In genomic region chr9:79609468-79610018, GRCh38 we compare ENCODE assay signal across 29 cellular contexts. TPM values are rescaled to one million over a fixed set of nuclear protein-coding genes. Genes with fewer than 3 reads are reported as not detected.
DNase-seq lines count a peak whose midpoint lies in the region; ATAC-seq, FAIRE-seq and TF ChIP-seq lines count a peak whose summit lies in the region.
"Had no signal": no experiment of that assay in that cellular context is flagged by ENCODE, and none has a peak within 500 bp of the region (broad histone marks: within the 10 kb centered on the region; RNA-seq: fewer than 3 reads in every experiment).

No MANE protein-coding gene starts in this region.

- H3K27me3 ChIP-seq in small intestine (ENCODE audit: control insufficient read depth in 2 of 2, insufficient read depth in 2 of 2, low read length in 2 of 2) (no peaks in the 10 kb centered on the region), heart left ventricle (no peaks in the 10 kb centered on the region), left lung (no peaks in the 10 kb centered on the region)
- H3K27me3 ChIP-seq: foreskin keratinocyte, hepatocyte, upper lobe of left lung had no signal

- peaks cover 54% of the 10 kb centered on the region for H3K27me3 Mint-ChIP-seq in brain
- H3K27me3 Mint-ChIP-seq in neural crest cell (ENCODE audit: low read depth): no peaks in the 10 kb centered on the region
- H3K27me3 Mint-ChIP-seq: activated naive CD8-positive, alpha-beta T cell treated with anti-CD3 and anti-CD28 coated beads, Interleukin-2, amount 10 ng/mL, durations not matched to agents 7 days and 5 days; naive thymus-derived CD8-positive, alpha-beta T cell had no signal

- H3K27ac ChIP-seq in small intestine (ENCODE audit: low read depth in 1 of 2, low read length in 1 of 2) (no peak overlapping the region), heart left ventricle (no peak overlapping the region), left lung (peak overlapping the region in 1 of 2 donors; percentile 83)
- H3K27ac ChIP-seq: foreskin keratinocyte, hepatocyte, prostate gland, RWPE1, upper lobe of left lung, VCaP had no signal

- H3K4me3 ChIP-seq in small intestine (ENCODE audit: low read depth in 1 of 2, low read length in 2 of 2): no peak overlapping the region
- no peak overlapping the region for H3K4me3 ChIP-seq in heart left ventricle
- no peak overlapping the region for H3K4me3 ChIP-seq in left lung
- H3K4me3 ChIP-seq: hepatocyte, prostate gland, upper lobe of left lung had no signal

- intact Hi-C loops in heart left ventricle (cut with DNase I): no loop called here
- intact Hi-C loops in left lung (cut with DNase I): no loop called here

- H3K4me1 Mint-ChIP-seq in brain (peaks cover 54% of the 10 kb centered on the region), neural crest cell (peaks cover 56% of the 10 kb centered on the region)

- H3K9me3 Mint-ChIP-seq in brain (peaks cover 7 to 18% (median 15%) of the 10 kb centered on the region in 5 experiments), neural crest cell (peaks cover 3% of the 10 kb centered on the region)
- H3K9me3 Mint-ChIP-seq: immature natural killer cell had no signal

- ATAC-seq in heart left ventricle (no peak), left lung (no peak)
- ATAC-seq: foreskin keratinocyte; left lobe of liver; naive thymus-derived CD8-positive, alpha-beta T cell had no signal

- no peak for TF ChIP-seq POLR2A in heart left ventricle (IDR thresholded peaks at IDR 0.05)

- peak overlapping the region in 3 of 5 experiments; percentile 34 to 89 (median 68) for H3K27ac Mint-ChIP-seq in brain
- H3K27ac Mint-ChIP-seq in neural crest cell (ENCODE audit: unreplicated experiment): peak overlapping the region; percentile 3
- H3K27ac Mint-ChIP-seq: activated naive CD8-positive, alpha-beta T cell treated with anti-CD3 and anti-CD28 coated beads, Interleukin-2, amount 10 ng/mL, durations not matched to agents 7 days and 5 days; T-helper 2 cell treated with Interferon-gamma antibody and Interleukin-4, amounts not matched to agents 5 μg/mL and 100 μg/mL, for 36 hours had no signal

- no peaks in the 10 kb centered on the region for H3K9me3 ChIP-seq in small intestine (ENCODE audit: control insufficient read depth, low read depth)
- peaks cover 0 to 15% (median 0%) of the 10 kb centered on the region in 12 donors for H3K9me3 ChIP-seq in heart left ventricle
- no peaks in the 10 kb centered on the region for H3K9me3 ChIP-seq in left lung
- H3K9me3 ChIP-seq: prostate gland, upper lobe of left lung had no signal

- DNase-seq in NCI-H82 (lab: John Stamatoyannopoulos, UW) (peak; percentile 24), NCI-H82 treated with DMSO at 0.1 percent for 48 hours (lab: John Stamatoyannopoulos, UW; ENCODE audit: unreplicated experiment) (no peak), neural crest cell (ENCODE audit: low read depth, low spot score) (no peak), small intestine (no peak), heart left ventricle (no peak), AG08395 (ENCODE audit: low spot score) (no peak), left lung (no peak)
- DNase-seq: 8988T; activated CD4-positive, alpha-beta T cell treated with anti-CD3 and anti-CD28 coated beads, Interleukin-2, amount 50 U/mL, for 48 hours; activated CD8-positive, alpha-beta memory T cell treated with anti-CD3 and anti-CD28 coated beads, Interleukin-2, amount 50 U/mL, for 48 hours; activated naive CD8-positive, alpha-beta T cell treated with anti-CD3 and anti-CD28 coated beads, Interleukin-2, amount 10 ng/mL, durations not matched to agents 7 days and 5 days; cerebellar nuclear complex; DMS79; erythroblast; immature natural killer cell; Kasumi-1; naive thymus-derived CD8-positive, alpha-beta T cell; NCI-H1694 treated with DMSO at 0.1 percent for 48 hours; stimulated activated CD4-positive, alpha-beta T cell treated with anti-CD3 and anti-CD28 coated beads, Interleukin-1b, Interleukin-23, amount 100 ng/mL, for 48 hours; upper lobe of left lung had no signal

- no peak for FAIRE-seq in small intestine (lab: Jason Lieb, UNC)

- H3K36me3 ChIP-seq in small intestine (ENCODE audit: control insufficient read depth in 2 of 2, insufficient read depth in 2 of 2, low read length in 2 of 2) (no peaks in the 10 kb centered on the region), heart left ventricle (no peaks in the 10 kb centered on the region), left lung (no peaks in the 10 kb centered on the region)
- H3K36me3 ChIP-seq: prostate gland, upper lobe of left lung had no signal

- H3K36me3 Mint-ChIP-seq in brain: peaks cover 26% of the 10 kb centered on the region
- peaks cover 17% of the 10 kb centered on the region for H3K36me3 Mint-ChIP-seq in neural crest cell (ENCODE audit: low read depth)

- H3K4me1 ChIP-seq in small intestine (ENCODE audit: control insufficient read depth in 2 of 2, insufficient read depth in 1 of 2, low read depth in 1 of 2, low read length in 1 of 2) (peaks cover 0 to 4% of the 10 kb centered on the region in 2 donors), heart left ventricle (peaks cover 0 to 52% (median 9%) of the 10 kb centered on the region in 12 donors), left lung (peaks cover 0 to 48% of the 10 kb centered on the region in 2 donors)
- H3K4me1 ChIP-seq: foreskin keratinocyte, prostate gland had no signal

- H3K4me3 Mint-ChIP-seq in brain (peak overlapping the region; percentile 31 to 70 (median 44)), neural crest cell (peak overlapping the region; percentile 78)
- H3K4me3 Mint-ChIP-seq: activated naive CD8-positive, alpha-beta T cell treated with anti-CD3 and anti-CD28 coated beads, Interleukin-2, amount 10 ng/mL, durations not matched to agents 7 days and 5 days; immature natural killer cell; mesothelial cell of epicardium; naive thymus-derived CD8-positive, alpha-beta T cell; T-helper 2 cell treated with Interferon-gamma antibody and Interleukin-4, amounts not matched to agents 5 μg/mL and 100 μg/mL, for 36 hours had no signal

- TF ChIP-seq CTCF in brain (conservative IDR thresholded peaks at IDR 0.05): no peak
- TF ChIP-seq CTCF in neural crest cell (conservative IDR thresholded peaks at IDR 0.05): no peak
- TF ChIP-seq CTCF in heart left ventricle (IDR thresholded peaks at IDR 0.05): no peak
- no peak for TF ChIP-seq CTCF in left lung (IDR thresholded peaks at IDR 0.05)

- WGBS in small intestine, 3 donors: 35 to 86% (median 39%) methylated on average over 1 of the region's 1 CpG
- WGBS in heart left ventricle, 4 donors: 89 to 99% (median 95%) methylated on average over 1 of the region's 1 CpG

RNA-seq across cellular contexts. Expression of gene TLE4, which starts 37.8 kb away (rescaled TPM):
- polyA plus RNA-seq in brain (ENCODE audit: insufficient read depth, low read depth, low replicate concordance) (24.9 TPM), small intestine (1 to 10 TPM; 4.0 to 8.4 (median 8.0) TPM), heart left ventricle (1 to 10 TPM; 3.7 to 7.7 TPM)
- total RNA-seq in neural crest cell (83.4 and 85.8 TPM in 2 replicates), heart left ventricle (10 to 100 TPM in 8 of 9 donors, 1 to 10 TPM in 1; 8.4 to 23.9 (median 16.7) TPM), left lung (10 to 100 TPM; 21.6 to 36.1 TPM)
